3 cellular contexts compared by ENCODE assay signal in genomic region chr19:45071545-45071938, GRCh38.
A peak's percentile ranks its signal among the peaks of the same experiment; 100 is the strongest.
TF ChIP-seq lines count a peak whose summit lies in the region.

No MANE protein-coding gene starts in this region.

TF ChIP-seq in SK-N-SH, 30 proteins besides CTCF, POLR2A, EP300 and RAD21:
- no peak for TF ChIP-seq MEF2A (IDR thresholded peaks at IDR 0.05; ENCODE audit: borderline replicate concordance, low read depth)
- no peak for TF ChIP-seq ELF1 (IDR thresholded peaks at IDR 0.05)
- no peak for TF ChIP-seq EZH2phosphoT487 (IDR thresholded peaks at IDR 0.05; ENCODE audit: borderline replicate concordance, low read depth)
- TF ChIP-seq NFIC (IDR thresholded peaks at IDR 0.05; ENCODE audit: borderline replicate concordance) = no peak
- TF ChIP-seq IRF3 (IDR thresholded peaks at IDR 0.05; ENCODE audit: low read depth, low read length) = no peak
- no peak for TF ChIP-seq TAF1 (IDR thresholded peaks at IDR 0.05; ENCODE audit: borderline replicate concordance, low read depth, low read length)
- no peak for TF ChIP-seq MXI1 (IDR thresholded peaks at IDR 0.05; ENCODE audit: low read depth, low read length)
- TF ChIP-seq YY1 (IDR thresholded peaks at IDR 0.05; ENCODE audit: low read depth) = no peak
- TF ChIP-seq RCOR1 (IDR thresholded peaks at IDR 0.05; ENCODE audit: low read length) = no peak
- no peak for TF ChIP-seq USF1 (IDR thresholded peaks at IDR 0.05; ENCODE audit: borderline replicate concordance, low read depth)
- TF ChIP-seq GABPA (IDR thresholded peaks at IDR 0.05; ENCODE audit: low read depth) = no peak
- no peak for TF ChIP-seq GATA2 (CRISPR knock-in tag; IDR thresholded peaks at IDR 0.05)
- TF ChIP-seq TEAD4 (IDR thresholded peaks at IDR 0.05; ENCODE audit: borderline replicate concordance, insufficient read depth) = no peak
- no peak for TF ChIP-seq FOSL2 (IDR thresholded peaks at IDR 0.05; ENCODE audit: borderline replicate concordance, low read depth)
- no peak for TF ChIP-seq RXRA (IDR thresholded peaks at IDR 0.05; ENCODE audit: borderline replicate concordance, low read depth)
- no peak for TF ChIP-seq NRF1 (IDR thresholded peaks at IDR 0.05; ENCODE audit: low read depth, low read length)
- TF ChIP-seq CHD2 (IDR thresholded peaks at IDR 0.05; ENCODE audit: low read length, partially characterized antibody) = no peak
- TF ChIP-seq MAX (IDR thresholded peaks at IDR 0.05; ENCODE audit: low read depth) = no peak

TF ChIP-seq in SK-N-SH treated with all-trans-retinoic acid at 6 μM for 48 hours, 23 proteins besides CTCF, POLR2A, EP300 and RAD21:
- TF ChIP-seq ARNTL (CRISPR knock-in tag; IDR thresholded peaks at IDR 0.05; ENCODE audit: borderline replicate concordance, low read depth) = no peak
- no peak for TF ChIP-seq ZNF565 (CRISPR knock-in tag; conservative IDR thresholded peaks at IDR 0.05; ENCODE audit: low read depth)
- TF ChIP-seq ESRRG (CRISPR knock-in tag; IDR thresholded peaks at IDR 0.05) = no peak
- no peak for TF ChIP-seq ISL1 (CRISPR knock-in tag; IDR thresholded peaks at IDR 0.05)
- TF ChIP-seq CREB5 (CRISPR knock-in tag; IDR thresholded peaks at IDR 0.05; ENCODE audit: low read depth) = no peak
- TF ChIP-seq OSR1 (CRISPR knock-in tag; IDR thresholded peaks at IDR 0.05) = no peak
- TF ChIP-seq GLIS3 (CRISPR knock-in tag; IDR thresholded peaks at IDR 0.05) = no peak
- no peak for TF ChIP-seq TSHZ2 (CRISPR knock-in tag; IDR thresholded peaks at IDR 0.05)
- TF ChIP-seq CSRNP3 (CRISPR knock-in tag; IDR thresholded peaks at IDR 0.05) = no peak
- TF ChIP-seq BACH2 (CRISPR knock-in tag; IDR thresholded peaks at IDR 0.05; ENCODE audit: borderline replicate concordance) = no peak
- no peak for TF ChIP-seq ZFP3 (CRISPR knock-in tag; IDR thresholded peaks at IDR 0.05)
- no peak for TF ChIP-seq SNAI2 (CRISPR knock-in tag; IDR thresholded peaks at IDR 0.05)
- TF ChIP-seq ZNF70 (CRISPR knock-in tag; IDR thresholded peaks at IDR 0.05) = no peak
TF ChIP-seq in SK-N-SH treated with all-trans-retinoic acid at 6 μM for 48 hours: peak in this region for 0.

TF ChIP-seq in K562, 482 proteins besides CTCF, POLR2A, EP300 and RAD21:
- TF ChIP-seq ZNF274 (IDR thresholded peaks at IDR 0.05; ENCODE audit: borderline replicate concordance, low read depth, low read length) (no peak), MCM5 (IDR thresholded peaks at IDR 0.05; ENCODE audit: low read depth) (no peak), MEF2A (IDR thresholded peaks at IDR 0.05; ENCODE audit: control insufficient read depth, low read depth, low read length) (no peak), ZKSCAN1 (IDR thresholded peaks at IDR 0.05; ENCODE audit: low read depth, low read length) (no peak), HNRNPL (IDR thresholded peaks at IDR 0.05; ENCODE audit: low read depth, low read length) (peak; percentile 82), POLR2AphosphoS2 (IDR thresholded peaks at IDR 0.05; ENCODE audit: low read length) (peak; percentile 55; the same call in 1 of the 2 replicates), RBM22 (IDR thresholded peaks at IDR 0.05; ENCODE audit: low read depth, low read length, poor library complexity, severe bottlenecking) (peak; percentile 44), RBFOX2 (IDR thresholded peaks at IDR 0.05; ENCODE audit: low read depth, low read length) (peak; percentile 38), KAT7 (CRISPR knock-in tag; IDR thresholded peaks at IDR 0.05; ENCODE audit: borderline replicate concordance) (no peak)
TF ChIP-seq in K562: peak in this region for 4.
